In the genomic region with DNA sequence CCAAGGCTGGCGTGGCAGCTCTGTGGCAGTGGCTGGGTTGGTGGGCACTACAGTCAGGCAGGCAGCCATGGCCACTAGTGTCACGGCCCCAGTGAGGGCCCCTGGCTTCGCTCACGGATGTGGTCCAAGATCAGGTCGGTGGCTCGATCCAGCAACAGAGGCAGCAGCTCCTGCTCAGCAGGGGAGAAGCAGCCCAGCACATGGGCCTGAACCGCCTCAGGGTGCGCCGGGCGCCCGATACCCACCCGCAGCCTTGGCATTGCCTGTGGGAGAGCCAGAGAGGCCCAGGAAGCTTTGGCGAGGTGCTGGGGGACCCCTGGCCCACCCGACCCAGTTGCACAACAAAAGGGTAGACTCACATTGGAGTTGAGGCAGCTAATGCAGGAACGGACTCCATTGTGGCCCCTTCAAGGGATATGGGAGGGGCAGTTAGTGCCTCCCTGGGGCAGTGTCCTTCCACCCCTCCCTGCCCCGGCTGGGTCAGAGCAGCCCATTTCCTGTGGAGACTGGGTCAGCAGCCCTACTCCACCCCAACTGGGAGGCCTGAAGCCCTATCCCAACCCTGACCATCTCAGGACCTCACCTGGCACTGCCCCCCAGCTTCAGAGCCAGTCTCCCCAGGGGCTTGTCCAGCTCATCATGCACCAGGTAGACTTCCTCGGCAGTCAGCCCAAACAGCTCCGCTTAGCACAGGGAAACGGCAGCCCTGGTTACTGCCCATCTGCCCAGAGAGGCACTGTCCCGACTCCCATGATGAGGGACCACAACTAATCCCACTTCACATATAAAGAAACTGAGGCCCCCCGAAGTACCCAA, we compare ENCODE assay signal across 9 cellular contexts. TPM values are rescaled to one million over a fixed set of nuclear protein-coding genes. Genes with fewer than 3 reads are reported as not detected.
A peak's percentile ranks its signal among the peaks of the same experiment; 100 is the strongest.
DNase-seq lines count a peak whose midpoint lies in the region; ATAC-seq and TF ChIP-seq lines count a peak whose summit lies in the region.
"Had no signal": no experiment of that assay in that cellular context is flagged by ENCODE, and none has a peak within 500 bp of the region (broad histone marks: within the 10 kb centered on the region; RNA-seq: fewer than 3 reads in every experiment).

No MANE protein-coding gene starts in this region.

- H3K27me3 ChIP-seq in Karpas-422 (ENCODE audit: low read length) = no peaks in the 10 kb centered on the region
- H3K27me3 ChIP-seq in neural cell (ENCODE audit: insufficient read depth, low read depth, low read length) = no peaks in the 10 kb centered on the region

- peaks cover 13% of the 10 kb centered on the region for H3K4me1 ChIP-seq in Karpas-422 (ENCODE audit: low read length)

- no peak for TF ChIP-seq RAD21 in neural cell (conservative IDR thresholded peaks at IDR 0.05)

- TF ChIP-seq CTCF in choroid plexus epithelial cell (conservative IDR thresholded peaks at IDR 0.05; ENCODE audit: low read depth, low read length) (no peak), neural cell (IDR thresholded peaks at IDR 0.05; ENCODE audit: poor library complexity, severe bottlenecking) (no peak)

- H4K20me1 ChIP-seq in Karpas-422 (ENCODE audit: insufficient read depth, low read depth, low read length) = 0 out of 2 replicates have a peak, but pooled peaks cover 8% of the 10 kb centered on the region
- no peaks in the 10 kb centered on the region for H4K20me1 ChIP-seq in neural cell (ENCODE audit: insufficient read depth)

- no peak overlapping the region for H3K27ac ChIP-seq in Karpas-422 (ENCODE audit: low read length)
- no peak overlapping the region for H3K27ac ChIP-seq in neural cell (ENCODE audit: low read length)

- ATAC-seq in GM19397 (IDR thresholded peaks at IDR 0.05; ENCODE audit: unreplicated experiment) (no peak), GM21723 (IDR thresholded peaks at IDR 0.05; ENCODE audit: unreplicated experiment) (no peak), HG03045 (IDR thresholded peaks at IDR 0.05; ENCODE audit: unreplicated experiment) (no peak)

- H3K4me3 ChIP-seq in Karpas-422 (ENCODE audit: low read length) = peak overlapping the region; percentile 63; the same call in 1 of the 2 replicates
- peak overlapping the region; percentile 87 for H3K4me3 ChIP-seq in choroid plexus epithelial cell (ENCODE audit: low read depth, low read length)
- H3K4me3 ChIP-seq in neural cell (ENCODE audit: low read length) = peak overlapping the region; percentile 87

- H3K79me2 ChIP-seq in Karpas-422 (ENCODE audit: low read length) (no peaks in the 10 kb centered on the region), neural cell (replicated peaks; ENCODE audit: insufficient read depth, low read length) (no peaks in the 10 kb centered on the region)

- H3K36me3 ChIP-seq in Karpas-422 (ENCODE audit: insufficient read depth, low read length) (no peaks in the 10 kb centered on the region), neural cell (ENCODE audit: insufficient read depth, low read length) (no peaks in the 10 kb centered on the region)

- 0 out of 2 replicates have a peak, but pooled peaks cover under 1% of the 10 kb centered on the region for H3K9me3 ChIP-seq in Karpas-422 (ENCODE audit: low read length)
- no peaks in the 10 kb centered on the region for H3K9me3 ChIP-seq in neural cell (ENCODE audit: low read length)

- H3K9ac ChIP-seq in Karpas-422 (ENCODE audit: low read length) (peak overlapping the region; percentile 57), neural cell (ENCODE audit: low read length) (no peak overlapping the region)

- DNase-seq in AG20443 (ENCODE audit: low spot score) (peak; percentile 25), Karpas-422 (no peak), choroid plexus epithelial cell (ENCODE audit: low read depth) (no peak), putamen (ENCODE audit: low spot score) (no peak)

- no peak for TF ChIP-seq EP300 in neural cell (conservative IDR thresholded peaks at IDR 0.05; ENCODE audit: poor library complexity, severe bottlenecking)

- no peaks in the 10 kb centered on the region for H3F3A ChIP-seq in neural cell (ENCODE audit: insufficient read depth, low read length, poor library complexity, severe bottlenecking)

- H3K9me2 ChIP-seq in Karpas-422 (replicated peaks; ENCODE audit: insufficient read depth, low read length) (no peaks in the 10 kb centered on the region), neural cell (ENCODE audit: insufficient read depth, low read length) (no peaks in the 10 kb centered on the region)

- H3K4me2 ChIP-seq in Karpas-422 (ENCODE audit: low read depth, low read length, poor library complexity, severe bottlenecking) = peak overlapping the region; percentile 90
- no peak overlapping the region for H3K4me2 ChIP-seq in neural cell (ENCODE audit: low read length)

- H2AFZ ChIP-seq in Karpas-422 (ENCODE audit: low read length) (no peak overlapping the region), neural cell (ENCODE audit: low read depth, low read length) (no peak overlapping the region)

TF ChIP-seq in neural cell, 6 proteins besides CTCF, POLR2A, EP300 and RAD21:
- TF ChIP-seq SMC3 (conservative IDR thresholded peaks at IDR 0.05; ENCODE audit: poor library complexity) (no peak), TAF1 (IDR thresholded peaks at IDR 0.05; ENCODE audit: low read depth) (no peak), POLR2AphosphoS5 (IDR thresholded peaks at IDR 0.05) (no peak)
- TF ChIP-seq, protein P1, sequence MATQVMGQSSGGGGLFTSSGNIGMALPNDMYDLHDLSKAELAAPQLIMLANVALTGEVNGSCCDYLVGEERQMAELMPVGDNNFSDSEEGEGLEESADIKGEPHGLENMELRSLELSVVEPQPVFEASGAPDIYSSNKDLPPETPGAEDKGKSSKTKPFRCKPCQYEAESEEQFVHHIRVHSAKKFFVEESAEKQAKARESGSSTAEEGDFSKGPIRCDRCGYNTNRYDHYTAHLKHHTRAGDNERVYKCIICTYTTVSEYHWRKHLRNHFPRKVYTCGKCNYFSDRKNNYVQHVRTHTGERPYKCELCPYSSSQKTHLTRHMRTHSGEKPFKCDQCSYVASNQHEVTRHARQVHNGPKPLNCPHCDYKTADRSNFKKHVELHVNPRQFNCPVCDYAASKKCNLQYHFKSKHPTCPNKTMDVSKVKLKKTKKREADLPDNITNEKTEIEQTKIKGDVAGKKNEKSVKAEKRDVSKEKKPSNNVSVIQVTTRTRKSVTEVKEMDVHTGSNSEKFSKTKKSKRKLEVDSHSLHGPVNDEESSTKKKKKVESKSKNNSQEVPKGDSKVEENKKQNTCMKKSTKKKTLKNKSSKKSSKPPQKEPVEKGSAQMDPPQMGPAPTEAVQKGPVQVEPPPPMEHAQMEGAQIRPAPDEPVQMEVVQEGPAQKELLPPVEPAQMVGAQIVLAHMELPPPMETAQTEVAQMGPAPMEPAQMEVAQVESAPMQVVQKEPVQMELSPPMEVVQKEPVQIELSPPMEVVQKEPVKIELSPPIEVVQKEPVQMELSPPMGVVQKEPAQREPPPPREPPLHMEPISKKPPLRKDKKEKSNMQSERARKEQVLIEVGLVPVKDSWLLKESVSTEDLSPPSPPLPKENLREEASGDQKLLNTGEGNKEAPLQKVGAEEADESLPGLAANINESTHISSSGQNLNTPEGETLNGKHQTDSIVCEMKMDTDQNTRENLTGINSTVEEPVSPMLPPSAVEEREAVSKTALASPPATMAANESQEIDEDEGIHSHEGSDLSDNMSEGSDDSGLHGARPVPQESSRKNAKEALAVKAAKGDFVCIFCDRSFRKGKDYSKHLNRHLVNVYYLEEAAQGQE (IDR thresholded peaks at IDR 0.05; ENCODE audit: borderline replicate concordance) = no peak
TF ChIP-seq in neural cell: peak in this region for 0.

RNA-seq across cellular contexts. Expression of a gene that starts 1.2 kb away (rescaled TPM):
- 10.6 and 24.9 TPM in 2 replicates for total RNA-seq in Karpas-422 (2014; rRNA removed; shearing (Covaris generic); ENCODE audit: low replicate concordance)
- 20.0 and 21.9 TPM in 2 replicates for polyA plus RNA-seq in neural cell
- 11.7 and 12.8 TPM in 2 replicates for polyA minus RNA-seq in neural cell

RNA-seq across cellular contexts. Expression of a gene that starts 1.7 kb away (rescaled TPM):
- total RNA-seq in Karpas-422 (2014; rRNA removed; shearing (Covaris generic); ENCODE audit: low replicate concordance) = not detected in 2 replicates
- 0.11 and 0.26 TPM in 2 replicates for polyA plus RNA-seq in neural cell
- polyA minus RNA-seq in neural cell = not detected in 2 replicates
- total RNA-seq: HT1080 had no signal

RNA-seq across cellular contexts. Expression of a gene that starts 7.4 kb away (rescaled TPM):
- not detected in 2 replicates for total RNA-seq in Karpas-422 (2014; rRNA removed; shearing (Covaris generic); ENCODE audit: low replicate concordance)
- polyA plus RNA-seq in neural cell = 1.3 and 1.6 TPM in 2 replicates
- polyA minus RNA-seq in neural cell = not detected in 2 replicates
- total RNA-seq: HT1080 had no signal

RNA-seq across cellular contexts. Expression of a gene that starts 20.9 kb away (rescaled TPM):
- 10.7 and 12.7 TPM in 2 replicates for total RNA-seq in Karpas-422 (2014; rRNA removed; shearing (Covaris generic); ENCODE audit: low replicate concordance)
- 54.1 and 59.7 TPM in 2 replicates for polyA plus RNA-seq in neural cell
- 19.9 and 22.4 TPM in 2 replicates for polyA minus RNA-seq in neural cell
